ENCODE assay signal across 14 cellular contexts in genomic region chr10:114697061-114697598, GRCh38. TPM values are rescaled to one million over a fixed set of nuclear protein-coding genes. Genes with fewer than 3 reads are reported as not detected.
DNase-seq lines count a peak whose midpoint lies in the region; ATAC-seq lines count a peak whose summit lies in the region.
"Had no signal": no experiment of that assay in that cellular context is flagged by ENCODE, and none has a peak within 500 bp of the region (broad histone marks: within the 10 kb centered on the region; RNA-seq: fewer than 3 reads in every experiment).

No MANE protein-coding gene starts in this region.

- no peak overlapping the region for H3K4me3 ChIP-seq in skin epidermis
- H3K4me3 ChIP-seq: right lobe of liver had no signal

- DNase-seq in HT1080 (ENCODE audit: low read depth) (peak; percentile 45), caudate nucleus (lab: John Stamatoyannopoulos, UW) (peak in 13 of 61 donors; percentile 7 to 93 (median 16)), hippocampal formation (lab: John Stamatoyannopoulos, UW) (peak; percentile 10 to 13), GDM1 (lab: John Stamatoyannopoulos, UW) (no peak), NCI-H2107 (lab: John Stamatoyannopoulos, UW) (no peak)
- DNase-seq in stimulated activated CD4-positive, alpha-beta T cell treated with anti-CD3 and anti-CD28 coated beads, Interleukin-1b, Interleukin-23, amount 100 ng/mL, for 48 hours: no peak
- DNase-seq: activated CD8-positive, alpha-beta memory T cell treated with anti-CD3 and anti-CD28 coated beads for 24 hours; COR-L47; erythroblast; right lobe of liver; T-cell had no signal

- peak overlapping the region; percentile 36 for H3K27ac ChIP-seq in caudate nucleus (ENCODE audit: low read depth, low read length)
- peak overlapping the region in 12 of 21 experiments; percentile 9 to 63 (median 41) for H3K27ac ChIP-seq in skin epidermis
- H3K27ac ChIP-seq: KMS-11, right lobe of liver had no signal

- no peak for ATAC-seq in GM21619 (IDR thresholded peaks at IDR 0.05; ENCODE audit: unreplicated experiment)
- ATAC-seq: right lobe of liver, T-cell had no signal

RNA-seq across cellular contexts. Expression of gene ABLIM1, which starts 39.1 kb away (rescaled TPM):
- 0.10 and 1.3 TPM in 2 replicates for total RNA-seq in HT1080 (2014; rRNA removed; shearing (Covaris generic))
- 0.06 and 0.24 TPM in 2 replicates for polyA plus RNA-seq in HT1080 (2015; cell fraction: cytosol; rRNA removed)
- polyA plus RNA-seq in HT1080 (2015; cell fraction: nucleus; rRNA removed): 0.03 and 0.06 TPM in 2 replicates

Comparison
In these comparisons a context has a peak if more than half of its experiments do, and no peak if none do; other contexts are left out.
1. DNase-seq: peak in HT1080 (single experiment) and hippocampal formation (2 of 2); none in stimulated activated CD4-positive, alpha-beta T cell treated with anti-CD3 and anti-CD28 coated beads, Interleukin-1b, Interleukin-23, amount 100 ng/mL, for 48 hours (single experiment), GDM1 (single experiment) and NCI-H2107 (single experiment).